21 cellular contexts compared by ENCODE assay signal in genomic region chr2:121251497-121251896, GRCh38. TPM values are rescaled to one million over a fixed set of nuclear protein-coding genes. Genes with fewer than 3 reads are reported as not detected.
DNase-seq lines count a peak whose midpoint lies in the region; ATAC-seq, FAIRE-seq and TF ChIP-seq lines count a peak whose summit lies in the region.
"Had no signal": no experiment of that assay in that cellular context is flagged by ENCODE, and none has a peak within 500 bp of the region (broad histone marks: within the 10 kb centered on the region; RNA-seq: fewer than 3 reads in every experiment).

No MANE protein-coding gene starts in this region.

- intact Hi-C loops in HepG2 (cut with micrococcal nuclease; ENCODE audit: unreplicated experiment) (no loop called here), right lobe of liver (cut with DNase I) (no loop called here), IMR-90 (cut with micrococcal nuclease) (no loop called here)

- CTCF ChIA-PET in HepG2 (lab: Yijun Ruan, JAX; ENCODE audit: low intra/inter-chr PET ratio, low total read pairs) (no interaction called here), IMR-90 (lab: Yijun Ruan, JAX) (no interaction called here)

- no peak for FAIRE-seq in HepG2 (lab: Jason Lieb, UNC)
- FAIRE-seq: GM12891, GM18507 had no signal

- POLR2A ChIA-PET in HepG2 (lab: Yijun Ruan, JAX): no interaction called here
- POLR2A ChIA-PET in IMR-90 (lab: Charles Lee; ENCODE audit: unreplicated experiment): no interaction called here

- DNase-seq in HepG2 (ENCODE audit: low spot score) (no peak), right lobe of liver (no peak), IMR-90 (no peak), kidney glomerular epithelial cell (lab: John Stamatoyannopoulos, UW) (peak; percentile 2), NCI-H446 (lab: John Stamatoyannopoulos, UW) (no peak)
- DNase-seq: Caco-2; CD4-positive, CD25-positive, alpha-beta regulatory T cell; CD8-positive, alpha-beta T cell; DMS153; GF-D8; H9; HFFc6 had no signal

- H3K9ac ChIP-seq in HepG2 (ENCODE audit: insufficient read depth, low read depth, low read length): no peak overlapping the region
- H3K9ac ChIP-seq in IMR-90 (ENCODE audit: low read depth, low read length): no peak overlapping the region
- H3K9ac ChIP-seq: BLaER1 had no signal

- no peak for TF ChIP-seq CTCF in HepG2 (CRISPR knock-in tag; IDR thresholded peaks at IDR 0.05)
- TF ChIP-seq CTCF in right lobe of liver (IDR thresholded peaks at IDR 0.05): no peak
- TF ChIP-seq CTCF in IMR-90 (conservative IDR thresholded peaks at IDR 0.05; ENCODE audit: low read depth, low read length): no peak

- no peak overlapping the region for H3K56ac ChIP-seq in IMR-90 (ENCODE audit: extremely low read depth, insufficient read depth, low read length)

- TF ChIP-seq EP300 in HepG2 (IDR thresholded peaks at IDR 0.05; ENCODE audit: low read depth in 2 of 2, low read length in 2 of 2): no peak
- TF ChIP-seq EP300 in HepG2 (CRISPR knock-in tag; IDR thresholded peaks at IDR 0.05; ENCODE audit: borderline replicate concordance): no peak

- H2BK15ac ChIP-seq in IMR-90 (ENCODE audit: low read depth, low read length): no peak overlapping the region

- no peak for TF ChIP-seq RAD21 in HepG2 (CRISPR knock-in tag; IDR thresholded peaks at IDR 0.05)
- no peak for TF ChIP-seq RAD21 in IMR-90 (IDR thresholded peaks at IDR 0.05; ENCODE audit: low read length)

- H3K4me1 ChIP-seq in HepG2 (ENCODE audit: insufficient read depth, low read length): no peaks in the 10 kb centered on the region
- H3K4me1 ChIP-seq in right lobe of liver: no peaks in the 10 kb centered on the region
- no peaks in the 10 kb centered on the region for H3K4me1 ChIP-seq in IMR-90 (ENCODE audit: control insufficient read depth, insufficient read depth, low read length)
- H3K4me1 ChIP-seq: Caco-2 had no signal

- in situ Hi-C loops in HepG2 (cut with HindIII; ENCODE audit: extremely low pct_ligation_motif_present, low pct_unique_long_range_greater_than_20kb) (no loop called here), IMR-90 (cut with MboI; ENCODE audit: low sequenced_read_pairs) (no loop called here)

- H3K4ac ChIP-seq in IMR-90 (ENCODE audit: low read depth, low read length): no peak overlapping the region

- H3K4me3 ChIP-seq in HepG2 (replicated peaks in 1 of 3; ENCODE audit: insufficient read depth in 1 of 3, low read depth in 2 of 3, low read length in 3 of 3): no peak overlapping the region
- H3K4me3 ChIP-seq in right lobe of liver: no peak overlapping the region
- H3K4me3 ChIP-seq in IMR-90 (ENCODE audit: insufficient read depth, low read depth, low read length): no peak overlapping the region
- H3K4me3 ChIP-seq: BLaER1, GM23338 had no signal

- H2AK5ac ChIP-seq in IMR-90 (ENCODE audit: low read depth, low read length): no peak overlapping the region

- dilution Hi-C loops in IMR-90 (cut with HindIII; ENCODE audit: low sequenced_read_pairs, unreplicated experiment): no loop called here

- no peak overlapping the region for H2BK20ac ChIP-seq in IMR-90 (ENCODE audit: low read depth, low read length)

- H3K9me3 ChIP-seq in HepG2 (ENCODE audit: low read length) (no peaks in the 10 kb centered on the region), right lobe of liver (no peaks in the 10 kb centered on the region), IMR-90 (ENCODE audit: control insufficient read depth, insufficient read depth, low read length) (no peaks in the 10 kb centered on the region)
- H3K9me3 ChIP-seq: BLaER1, Caco-2 had no signal

- TF ChIP-seq POLR2A in HepG2 (IDR thresholded peaks at IDR 0.05; ENCODE audit: insufficient read depth in 1 of 2, low read depth in 2 of 2, low read length in 2 of 2) (no peak), right lobe of liver (IDR thresholded peaks at IDR 0.05) (no peak), IMR-90 (IDR thresholded peaks at IDR 0.05; ENCODE audit: low read depth, low read length) (no peak)

- H4K5ac ChIP-seq in IMR-90 (ENCODE audit: low read depth, low read length): no peak overlapping the region

- no peak overlapping the region for H4K8ac ChIP-seq in IMR-90 (ENCODE audit: low read depth in 2 of 2, low read length in 2 of 2)

- no peak for ATAC-seq in HepG2
- no peak for ATAC-seq in right lobe of liver
- ATAC-seq in IMR-90 (ENCODE audit: low read depth): no peak
- no peak for ATAC-seq in HG03097 (IDR thresholded peaks at IDR 0.05; ENCODE audit: low FRiP score, unreplicated experiment)
- ATAC-seq: CD8-positive, alpha-beta T cell; GM23338; HCT116 had no signal

- H3K79me1 ChIP-seq in IMR-90 (ENCODE audit: low read depth in 1 of 2, low read length in 2 of 2): no peaks in the 10 kb centered on the region

- no TSS peak for BruUV-seq in HepG2 (replicated peaks; lab: Mats Ljungman, UMichigan)
- no TSS peak for BruUV-seq in IMR-90 (replicated peaks; lab: Mats Ljungman, UMichigan)

- H3K36me3 ChIP-seq in HepG2 (replicated peaks in 1 of 2; ENCODE audit: control insufficient read depth in 1 of 2, insufficient read depth in 2 of 2, low read length in 2 of 2) (no peaks in the 10 kb centered on the region), right lobe of liver (no peaks in the 10 kb centered on the region), IMR-90 (ENCODE audit: control insufficient read depth, insufficient read depth, low read length) (no peaks in the 10 kb centered on the region)
- H3K36me3 ChIP-seq: BLaER1 had no signal

- H2AFZ ChIP-seq in HepG2 (ENCODE audit: low read length) (no peak overlapping the region), IMR-90 (replicated peaks; ENCODE audit: low read length, poor library complexity) (no peak overlapping the region)
- H2AFZ ChIP-seq: GM23338 had no signal

- H2BK120ac ChIP-seq in IMR-90 (ENCODE audit: low read depth, low read length): no peak overlapping the region

- H3K27me3 ChIP-seq in HepG2 (ENCODE audit: control insufficient read depth in 1 of 2, insufficient read depth in 2 of 2, low read length in 2 of 2) (peaks cover 10 to 59% of the 10 kb centered on the region in 2 experiments), right lobe of liver (no peaks in the 10 kb centered on the region), IMR-90 (ENCODE audit: control insufficient read depth, insufficient read depth, low read length) (peaks cover 23% of the 10 kb centered on the region)
- H3K27me3 ChIP-seq: BLaER1 had no signal

- H4K20me1 ChIP-seq in HepG2 (ENCODE audit: insufficient read depth, low read length) (no peaks in the 10 kb centered on the region), IMR-90 (ENCODE audit: insufficient read depth, low read length) (no peaks in the 10 kb centered on the region)
- H4K20me1 ChIP-seq: BLaER1 had no signal

- no peak overlapping the region for H3K27ac ChIP-seq in HepG2 (ENCODE audit: extremely low read length, insufficient read depth, low read length)
- H3K27ac ChIP-seq in right lobe of liver: no peak overlapping the region
- no peak overlapping the region for H3K27ac ChIP-seq in IMR-90 (ENCODE audit: insufficient read depth, low read length)
- H3K27ac ChIP-seq: BLaER1, C4-2B had no signal

- H3K4me2 ChIP-seq in HepG2 (ENCODE audit: low read depth, low read length) (no peak overlapping the region), IMR-90 (ENCODE audit: low read depth, low read length) (no peak overlapping the region)
- H3K4me2 ChIP-seq: BLaER1, GM23338 had no signal

- no peaks in the 10 kb centered on the region for H3K79me2 ChIP-seq in HepG2 (ENCODE audit: insufficient read depth, low read length)

- no peak overlapping the region for H3K23ac ChIP-seq in IMR-90 (ENCODE audit: low read depth, low read length)

- H3K18ac ChIP-seq in IMR-90 (ENCODE audit: low read depth, low read length): no peak overlapping the region

- H3K9me1 ChIP-seq in IMR-90 (ENCODE audit: insufficient read depth, low read length): no peaks in the 10 kb centered on the region

- H3K14ac ChIP-seq in IMR-90 (replicated peaks; ENCODE audit: low read depth, low read length): no peak overlapping the region

- no peak overlapping the region for H4K91ac ChIP-seq in IMR-90 (ENCODE audit: insufficient read depth, low read depth, low read length)

- 0% methylated on average over 1 of the region's 1 CpG for WGBS in HepG2 (ENCODE audit: low lambda C conversion rate)
- WGBS in right lobe of liver (ENCODE audit: insufficient coverage, low coverage, low lambda C conversion rate, missing lambda C conversion rate): 84% methylated on average over 1 of the region's 1 CpG
- WGBS in IMR-90 (ENCODE audit: extremely low coverage in 2 of 2, insufficient read length in 1 of 2), 2 experiments: no CpG with 5 or more reads among the region's 1 CpG

- no peak overlapping the region for H2BK5ac ChIP-seq in IMR-90 (ENCODE audit: low read depth, low read length, poor library complexity, severe bottlenecking)

- no peak overlapping the region for H2AK9ac ChIP-seq in IMR-90 (replicated peaks; ENCODE audit: low read depth, low read length, poor library complexity)

RNA-seq across cellular contexts. Expression of gene TFCP2L1, which starts 33.5 kb away (rescaled TPM):
- total RNA-seq in HepG2 (2016; rRNA removed; fragmentation: Illumina TruSeq; extraction: Trizol): not detected in 2 replicates
- total RNA-seq in HepG2 (2016; cell fraction: cytosol; rRNA removed; fragmentation: Illumina TruSeq; extraction: Trizol; ENCODE audit: low read depth): not detected in 2 replicates
- not detected in 2 replicates for total RNA-seq in HepG2 (2016; cell fraction: insoluble cytoplasmic fraction; rRNA removed; fragmentation: Illumina TruSeq; extraction: Trizol)
- not detected in 2 replicates for total RNA-seq in HepG2 (2016; cell fraction: membrane; rRNA removed; fragmentation: Illumina TruSeq; extraction: Trizol)
- not detected in 2 replicates for total RNA-seq in HepG2 (2016; cell fraction: nucleus; rRNA removed; fragmentation: Illumina TruSeq; extraction: Trizol)
- under 0.01 and 0.01 TPM in 2 replicates for polyA plus RNA-seq in HepG2 (2011; rRNA removed)
- under 0.01 TPM in 2 replicates for polyA plus RNA-seq in HepG2 (2011; cell fraction: cytosol; rRNA removed)
- polyA plus RNA-seq in HepG2 (2011; cell fraction: nucleus; rRNA removed): 0.02 TPM in 2 replicates
- polyA plus RNA-seq in HepG2 (2012): not detected in 2 replicates
- not detected in 2 replicates for polyA plus RNA-seq in HepG2 (2016; cell fraction: cytosol; fragmentation: Illumina TruSeq; extraction: Trizol; ENCODE audit: low read depth)
- polyA plus RNA-seq in HepG2 (2016; cell fraction: insoluble cytoplasmic fraction; fragmentation: Illumina TruSeq; extraction: Trizol; ENCODE audit: low read depth): not detected in 2 replicates
- not detected in 2 replicates for polyA plus RNA-seq in HepG2 (2016; cell fraction: membrane; fragmentation: Illumina TruSeq; extraction: Trizol; ENCODE audit: low read depth)
- not detected in 2 replicates for polyA plus RNA-seq in HepG2 (2016; cell fraction: nucleus; fragmentation: Illumina TruSeq; extraction: Trizol; ENCODE audit: insufficient read depth, low read depth)
- 0.49 TPM in 1 of 2 replicates, not detected in the other for polyA minus RNA-seq in HepG2 (2011; rRNA and poly(A)+ RNA removed; ENCODE audit: low replicate concordance)
- not detected in 2 replicates for polyA minus RNA-seq in HepG2 (2011; cell fraction: cytosol; rRNA and poly(A)+ RNA removed)
- polyA minus RNA-seq in HepG2 (2011; cell fraction: nucleus; rRNA and poly(A)+ RNA removed): not detected in 2 replicates
- 1 to 10 TPM in 1 of 6 experiments, under 1 TPM in 5; 0.26 to 1.7 (median 0.34) TPM for total RNA-seq in right lobe of liver
- not detected in 2 replicates for total RNA-seq in IMR-90 (2012; rRNA removed)
- polyA plus RNA-seq in IMR-90 (2012; rRNA removed): not detected in 2 replicates
- not detected in 2 replicates for polyA plus RNA-seq in IMR-90 (2012; cell fraction: cytosol; rRNA removed)
- not detected in 2 replicates for polyA plus RNA-seq in IMR-90 (2012; cell fraction: nucleus; rRNA removed; ENCODE audit: low replicate concordance)
- total RNA-seq: B cell had no signal
- polyA plus RNA-seq: AG04450; CD4-positive, CD25-positive, alpha-beta regulatory T cell had no signal
